9 cellular contexts compared by ENCODE assay signal in the genomic region with DNA sequence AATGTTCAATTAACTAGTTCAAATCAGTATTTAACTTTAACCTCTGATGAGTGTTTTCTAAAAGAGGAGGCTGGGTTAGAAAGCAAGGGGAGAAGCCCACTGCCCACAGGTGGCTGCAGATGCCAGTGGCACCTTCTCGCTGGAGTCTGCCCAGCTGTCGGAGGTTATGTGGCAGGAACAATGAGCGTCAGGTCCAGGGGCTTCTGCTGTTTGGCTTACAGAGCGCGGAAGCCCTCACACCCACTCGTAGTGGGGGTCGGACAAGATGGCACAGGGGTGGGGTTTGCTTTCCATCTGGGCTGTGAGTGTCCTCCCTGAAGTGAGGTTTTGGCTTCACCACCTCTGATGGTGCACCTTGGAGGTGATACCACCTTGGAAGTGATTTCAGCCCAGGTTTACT. TPM values are rescaled to one million over a fixed set of nuclear protein-coding genes. Genes with fewer than 3 reads are reported as not detected.
DNase-seq lines count a peak whose midpoint lies in the region; ATAC-seq and TF ChIP-seq lines count a peak whose summit lies in the region.
"Had no signal": no experiment of that assay in that cellular context is flagged by ENCODE, and none has a peak within 500 bp of the region (broad histone marks: within the 10 kb centered on the region; RNA-seq: fewer than 3 reads in every experiment).

No MANE protein-coding gene starts in this region.

- H3K27me3 ChIP-seq in stomach: no peaks in the 10 kb centered on the region

- no peaks in the 10 kb centered on the region for H3K27me3 Mint-ChIP-seq in T-helper 2 cell treated with Interferon-gamma antibody and Interleukin-4, amounts not matched to agents 5 μg/mL and 100 μg/mL, for 36 hours (ENCODE audit: low read depth)
- no peaks in the 10 kb centered on the region for H3K27me3 Mint-ChIP-seq in activated naive CD8-positive, alpha-beta T cell

- no peak for TF ChIP-seq POLR2A in stomach (IDR thresholded peaks at IDR 0.05)

- ATAC-seq in left lobe of liver: no peak
- ATAC-seq in GM18519 (IDR thresholded peaks at IDR 0.05; ENCODE audit: low FRiP score, unreplicated experiment): no peak

- H3K27ac ChIP-seq in stomach: peak overlapping the region; percentile 21 to 88 (median 85)

- intact Hi-C loops in stomach (cut with DNase I; ENCODE audit: low total_unique reads): no loop called here

- no peak overlapping the region for H3K4me3 ChIP-seq in stomach

- no peaks in the 10 kb centered on the region for H3K9me3 ChIP-seq in stomach

- H3K4me1 Mint-ChIP-seq in T-helper 2 cell treated with Interferon-gamma antibody and Interleukin-4, amounts not matched to agents 5 μg/mL and 100 μg/mL, for 36 hours (ENCODE audit: low read depth): peaks cover 25% of the 10 kb centered on the region
- peaks cover 45% of the 10 kb centered on the region for H3K4me1 Mint-ChIP-seq in activated naive CD8-positive, alpha-beta T cell (ENCODE audit: low read depth)

- DNase-seq in T-helper 2 cell treated with Interferon-gamma antibody and Interleukin-4, amounts not matched to agents 5 μg/mL and 100 μg/mL, for 36 hours (ENCODE audit: low spot score): no peak
- DNase-seq in T-helper 2 cell: no peak
- DNase-seq in left lobe of liver (ENCODE audit: low spot score): peak; percentile 42
- no peak for DNase-seq in stomach
- DNase-seq in NCI-H526 (lab: John Stamatoyannopoulos, UW): no peak
- no peak for DNase-seq in GDM1 (lab: John Stamatoyannopoulos, UW)
- DNase-seq: 8988T had no signal

- WGBS in stomach, 5 donors: 93 to 97% (median 94%) methylated on average over 7 of the region's 7 CpGs

- TF ChIP-seq EP300 in stomach (IDR thresholded peaks at IDR 0.05): no peak

- H3K4me3 Mint-ChIP-seq in T-helper 2 cell treated with Interferon-gamma antibody and Interleukin-4, amounts not matched to agents 5 μg/mL and 100 μg/mL, for 36 hours: peak overlapping the region; percentile 85
- H3K4me3 Mint-ChIP-seq in activated naive CD8-positive, alpha-beta T cell: peak overlapping the region; percentile 87

- TF ChIP-seq CTCF in stomach (IDR thresholded peaks at IDR 0.05): no peak

- H3K36me3 Mint-ChIP-seq in T-helper 2 cell treated with Interferon-gamma antibody and Interleukin-4, amounts not matched to agents 5 μg/mL and 100 μg/mL, for 36 hours (ENCODE audit: low read depth): peaks cover 3% of the 10 kb centered on the region
- H3K36me3 Mint-ChIP-seq in activated naive CD8-positive, alpha-beta T cell: no peaks in the 10 kb centered on the region

- H3K9me3 Mint-ChIP-seq in T-helper 2 cell treated with Interferon-gamma antibody and Interleukin-4, amounts not matched to agents 5 μg/mL and 100 μg/mL, for 36 hours: no peaks in the 10 kb centered on the region
- no peaks in the 10 kb centered on the region for H3K9me3 Mint-ChIP-seq in activated naive CD8-positive, alpha-beta T cell (ENCODE audit: low read depth)

- peaks cover 0 to 1% (median under 1%) of the 10 kb centered on the region in 4 donors for H3K36me3 ChIP-seq in stomach

- H3K4me1 ChIP-seq in stomach: peaks cover 0 to 23% (median 9%) of the 10 kb centered on the region in 4 donors

- H3K27ac Mint-ChIP-seq in T-helper 2 cell treated with Interferon-gamma antibody and Interleukin-4, amounts not matched to agents 5 μg/mL and 100 μg/mL, for 36 hours: peak overlapping the region; percentile 94
- H3K27ac Mint-ChIP-seq in activated naive CD8-positive, alpha-beta T cell: peak overlapping the region; percentile 28

RNA-seq across cellular contexts. Expression of a gene that starts 8.5 kb away (rescaled TPM):
- total RNA-seq in left lobe of liver: 6.7 TPM
- total RNA-seq in stomach: 10 to 100 TPM; 12.3 to 33.5 (median 22.0) TPM
- 1 to 10 TPM; 8.1 to 9.5 (median 8.2) TPM for polyA plus RNA-seq in stomach

RNA-seq across cellular contexts. Expression of a gene that starts 35.5 kb away (rescaled TPM):
- total RNA-seq in left lobe of liver: 19.6 TPM
- 100 to 1,000 TPM in 2 of 5 donors, 10 to 100 TPM in 3; 21.6 to 137 (median 62.6) TPM for total RNA-seq in stomach
- 10 to 100 TPM in 1 of 3 donors, 1 to 10 TPM in 2; 7.6 to 22.2 (median 7.8) TPM for polyA plus RNA-seq in stomach
